In genomic region chr15:65083262-65083701, GRCh38 we compare ENCODE assay signal across 9 cellular contexts. TPM values are rescaled to one million over a fixed set of nuclear protein-coding genes. Genes with fewer than 3 reads are reported as not detected.
DNase-seq lines count a peak whose midpoint lies in the region; ATAC-seq and TF ChIP-seq lines count a peak whose summit lies in the region.
"Had no signal": no experiment of that assay in that cellular context is flagged by ENCODE, and none has a peak within 500 bp of the region (broad histone marks: within the 10 kb centered on the region; RNA-seq: fewer than 3 reads in every experiment).

No MANE protein-coding gene starts in this region.

- no peak overlapping the region for H3K4me3 Mint-ChIP-seq in CD8-positive, alpha-beta T cell

- no peak overlapping the region for H3K27ac Mint-ChIP-seq in CD8-positive, alpha-beta T cell

- no peaks in the 10 kb centered on the region for H3K9me3 ChIP-seq in right cardiac atrium (ENCODE audit: control insufficient read depth, low read length)
- no peaks in the 10 kb centered on the region for H3K9me3 ChIP-seq in lower lobe of right lung
- no peaks in the 10 kb centered on the region for H3K9me3 ChIP-seq in uterus
- H3K9me3 ChIP-seq in CD8-positive, alpha-beta T cell (ENCODE audit: low read length): no peaks in the 10 kb centered on the region

- POLR2A ChIA-PET in CD8-positive, alpha-beta T cell (lab: Charles Lee): no interaction called here

- WGBS in right cardiac atrium: 43% methylated on average over 7 of the region's 7 CpGs

- no peak overlapping the region for H3K4me3 ChIP-seq in right cardiac atrium (ENCODE audit: low read length)
- no peak overlapping the region for H3K4me3 ChIP-seq in dorsolateral prefrontal cortex
- no peak overlapping the region for H3K4me3 ChIP-seq in lower lobe of right lung
- no peak overlapping the region for H3K4me3 ChIP-seq in uterus
- no peak overlapping the region for H3K4me3 ChIP-seq in CD8-positive, alpha-beta T cell (ENCODE audit: low read depth, low read length)

- no peak for TF ChIP-seq POLR2A in uterus (IDR thresholded peaks at IDR 0.05)

- TF ChIP-seq CTCF in dorsolateral prefrontal cortex (IDR thresholded peaks at IDR 0.05 in 54 of 56, conservative IDR thresholded peaks at IDR 0.05 in 2 of 56; ENCODE audit: low read depth in 1 of 56, partially characterized antibody in 56 of 56) (peak in 52 of 56 donors; percentile 18 to 71 (median 51)), lower lobe of right lung (IDR thresholded peaks at IDR 0.05) (no peak), uterus (IDR thresholded peaks at IDR 0.05) (peak; percentile 34 to 64 (median 43))
- no peak for TF ChIP-seq CTCF in CD8-positive, alpha-beta T cell (IDR thresholded peaks at IDR 0.05)

- CTCF ChIA-PET in CD8-positive, alpha-beta T cell (lab: Charles Lee): interaction anchor here (3.0 kb wide), 1 partner anchor 50 kb away, joined by 11 read pairs; no protein-coding TSS in a partner anchor

- ATAC-seq in right cardiac atrium: no peak
- ATAC-seq in left ventricle myocardium superior: no peak
- ATAC-seq in lower lobe of right lung: peak in 1 of 2 donors; percentile 11
- ATAC-seq in CD8-positive, alpha-beta T cell: no peak
- ATAC-seq in GM21526 (IDR thresholded peaks at IDR 0.05; ENCODE audit: low FRiP score, unreplicated experiment): no peak

- H3K4me1 ChIP-seq in right cardiac atrium (ENCODE audit: control insufficient read depth, insufficient read depth, low read length): peaks cover 15% of the 10 kb centered on the region
- H3K4me1 ChIP-seq in lower lobe of right lung: peaks cover 74% of the 10 kb centered on the region
- peaks cover 15 to 22% of the 10 kb centered on the region in 2 donors for H3K4me1 ChIP-seq in uterus
- peaks cover 14% of the 10 kb centered on the region for H3K4me1 ChIP-seq in CD8-positive, alpha-beta T cell (ENCODE audit: insufficient read depth, low read length)

- peaks cover 30% of the 10 kb centered on the region for H3K27me3 Mint-ChIP-seq in CD8-positive, alpha-beta T cell (ENCODE audit: low read depth)

- H3K36me3 Mint-ChIP-seq in CD8-positive, alpha-beta T cell: no peaks in the 10 kb centered on the region

- intact Hi-C loops in right cardiac atrium (cut with DNase I): no loop called here
- intact Hi-C loops in left ventricle myocardium superior (cut with micrococcal nuclease): no loop called here
- intact Hi-C loops in dorsolateral prefrontal cortex (cut with DNase I): loop anchor here (2.0 to 10.0 kb wide), 3 partner anchors 28 to 348 kb away; no protein-coding TSS in a partner anchor
- intact Hi-C loops in lower lobe of right lung (cut with DNase I): no loop called here
- intact Hi-C loops in uterus (cut with DNase I; ENCODE audit: low total_unique reads): loop anchor here (10.0 kb wide), 1 partner anchor 48 kb away; no protein-coding TSS in a partner anchor
- intact Hi-C loops in CD8-positive, alpha-beta T cell (cut with DNase I, micrococcal nuclease): no loop called here

- H3K27me3 ChIP-seq in right cardiac atrium (ENCODE audit: control insufficient read depth, insufficient read depth): no peaks in the 10 kb centered on the region
- H3K27me3 ChIP-seq in dorsolateral prefrontal cortex: peaks cover 0 to 15% (median 0%) of the 10 kb centered on the region in 45 donors
- H3K27me3 ChIP-seq in lower lobe of right lung (ENCODE audit: low read depth): peaks cover 4% of the 10 kb centered on the region
- H3K27me3 ChIP-seq in uterus: no peaks in the 10 kb centered on the region
- peaks cover 3% of the 10 kb centered on the region for H3K27me3 ChIP-seq in CD8-positive, alpha-beta T cell (ENCODE audit: insufficient read depth, low read length)

- H3K27ac ChIP-seq in right cardiac atrium (ENCODE audit: low read length): peak overlapping the region; percentile 36
- H3K27ac ChIP-seq in dorsolateral prefrontal cortex: peak overlapping the region in 18 of 59 donors; percentile 1 to 68 (median 25)
- peak overlapping the region; percentile 33 for H3K27ac ChIP-seq in lower lobe of right lung
- H3K27ac ChIP-seq in uterus: peak overlapping the region; percentile 72 to 74
- H3K27ac ChIP-seq in CD8-positive, alpha-beta T cell (ENCODE audit: low read depth, low read length): no peak overlapping the region

- no peaks in the 10 kb centered on the region for H3K9me3 Mint-ChIP-seq in CD8-positive, alpha-beta T cell

- DNase-seq in right cardiac atrium (no peak), left ventricle myocardium superior (no peak), dorsolateral prefrontal cortex (peak in 2 of 10 donors; percentile 39 to 50), lower lobe of right lung (peak; percentile 23), uterus (peak in 1 of 2 donors; percentile 56), OCI-M1 (lab: John Stamatoyannopoulos, UW) (no peak)
- DNase-seq in CD8-positive, alpha-beta T cell: no peak
- DNase-seq: AML-193 had no signal

- H3K4me1 Mint-ChIP-seq in CD8-positive, alpha-beta T cell (ENCODE audit: low read depth): peaks cover 12% of the 10 kb centered on the region

- H3K36me3 ChIP-seq in lower lobe of right lung (no peaks in the 10 kb centered on the region), uterus (no peaks in the 10 kb centered on the region)
- no peaks in the 10 kb centered on the region for H3K36me3 ChIP-seq in CD8-positive, alpha-beta T cell (ENCODE audit: insufficient read depth, low read length)

RNA-seq across cellular contexts. Expression of gene KBTBD13, which starts 6.7 kb away (rescaled TPM):
- total RNA-seq in right cardiac atrium: 1 to 10 TPM; 2.8 to 8.9 (median 5.3) TPM
- polyA plus RNA-seq in right cardiac atrium: 6.9 TPM
- 10.6 TPM for total RNA-seq in left ventricle myocardium superior
- under 1 TPM in 4 of 120 experiments, not detected in 116; 0.13 to 0.17 (median 0.15) TPM for total RNA-seq in dorsolateral prefrontal cortex
- total RNA-seq in lower lobe of right lung: not detected
- 1 to 10 TPM in 1 of 4 donors, under 1 TPM in 1, not detected in 2; 0.21 to 1.3 TPM for total RNA-seq in uterus
- total RNA-seq in CD8-positive, alpha-beta T cell: not detected

RNA-seq across cellular contexts. Expression of gene RASL12, which starts 15.5 kb away (rescaled TPM):
- total RNA-seq in right cardiac atrium: 10 to 100 TPM; 63.2 to 88.0 (median 70.0) TPM
- polyA plus RNA-seq in right cardiac atrium: 68.8 TPM
- 18.9 TPM for total RNA-seq in left ventricle myocardium superior
- 10 to 100 TPM in 82 of 120 experiments, 1 to 10 TPM in 38; 3.5 to 40.4 (median 12.5) TPM for total RNA-seq in dorsolateral prefrontal cortex
- total RNA-seq in lower lobe of right lung: 21.5 TPM
- 100 to 1,000 TPM in 1 of 4 donors, 10 to 100 TPM in 3; 65.3 to 116 (median 76.6) TPM for total RNA-seq in uterus
- total RNA-seq in CD8-positive, alpha-beta T cell: not detected

RNA-seq across cellular contexts. Expression of gene UBAP1L, which starts 31.7 kb away (rescaled TPM):
- 1 to 10 TPM; 1.7 to 2.5 (median 1.8) TPM for total RNA-seq in right cardiac atrium
- 1.4 TPM for polyA plus RNA-seq in right cardiac atrium
- total RNA-seq in left ventricle myocardium superior: 1.3 TPM
- 10 to 100 TPM; 22.1 to 53.1 (median 36.5) TPM for total RNA-seq in dorsolateral prefrontal cortex
- 4.1 TPM for total RNA-seq in lower lobe of right lung
- 10 to 100 TPM in 1 of 4 donors, 1 to 10 TPM in 2, under 1 TPM in 1; 0.77 to 16.0 (median 3.8) TPM for total RNA-seq in uterus
- 1 to 10 TPM; 5.9 TPM for total RNA-seq in CD8-positive, alpha-beta T cell

RNA-seq across cellular contexts. Expression of gene SLC51B, which starts 38.1 kb away (rescaled TPM):
- total RNA-seq in right cardiac atrium: not detected
- not detected for polyA plus RNA-seq in right cardiac atrium
- not detected for total RNA-seq in left ventricle myocardium superior
- total RNA-seq in dorsolateral prefrontal cortex: not detected
- 3.2 TPM for total RNA-seq in lower lobe of right lung
- not detected for total RNA-seq in uterus
- total RNA-seq in CD8-positive, alpha-beta T cell: not detected

RNA-seq across cellular contexts. Expression of gene PDCD7, which starts 50.3 kb away (rescaled TPM):
- total RNA-seq in right cardiac atrium (10 to 100 TPM; 13.3 to 20.9 (median 16.6) TPM), left ventricle myocardium superior (15.8 TPM), dorsolateral prefrontal cortex (10 to 100 TPM; 30.9 to 71.7 (median 44.6) TPM), lower lobe of right lung (19.8 TPM), uterus (10 to 100 TPM; 14.7 to 34.5 (median 26.6) TPM)
- polyA plus RNA-seq in right cardiac atrium: 13.0 TPM
- 10 to 100 TPM; 20.7 to 21.7 TPM for total RNA-seq in CD8-positive, alpha-beta T cell

Comparison
In these comparisons a context has a peak if more than half of its experiments do, and no peak if none do; other contexts are left out.
1. CTCF ChIP-seq: peak in dorsolateral prefrontal cortex (52 of 56) and uterus (4 of 4); none in lower lobe of right lung (single experiment) and CD8-positive, alpha-beta T cell (single experiment).
2. RNA of gene RASL12, which starts 15.5 kb away (total RNA-seq): 65.3 to 116 TPM in uterus, 63.2 to 88.0 TPM in right cardiac atrium, 21.5 TPM in lower lobe of right lung (single experiment), 18.9 TPM in left ventricle myocardium superior (single experiment) and 3.5 to 40.4 TPM in dorsolateral prefrontal cortex; not detected in CD8-positive, alpha-beta T cell; every median in the first group is over 4 times any median in the second.
3. intact Hi-C loops: an anchor here in dorsolateral prefrontal cortex (2.0 to 10.0 kb wide) and uterus (10.0 kb wide); none called in right cardiac atrium, left ventricle myocardium superior, lower lobe of right lung and CD8-positive, alpha-beta T cell.